In genomic region chr7:77935652-77936348, GRCh38 we compare ENCODE assay signal across 9 cellular contexts.
DNase-seq lines count a peak whose midpoint lies in the region; ATAC-seq and TF ChIP-seq lines count a peak whose summit lies in the region.
"Had no signal": no experiment of that assay in that cellular context is flagged by ENCODE, and none has a peak within 500 bp of the region (broad histone marks: within the 10 kb centered on the region; RNA-seq: fewer than 3 reads in every experiment).

No MANE protein-coding gene starts in this region.

- no peaks in the 10 kb centered on the region for H3K36me3 ChIP-seq in CD8-positive, alpha-beta T cell (ENCODE audit: insufficient read depth, low read length)
- H3K36me3 ChIP-seq: suprapubic skin had no signal

- no peaks in the 10 kb centered on the region for H3K27me3 Mint-ChIP-seq in CD8-positive, alpha-beta T cell (ENCODE audit: low read depth)
- H3K27me3 Mint-ChIP-seq in WTC11 (ENCODE audit: low read depth) (no peaks in the 10 kb centered on the region), mesothelial cell of epicardium (ENCODE audit: low read depth) (no peaks in the 10 kb centered on the region)

- H3K36me3 Mint-ChIP-seq in CD8-positive, alpha-beta T cell: peaks cover 6% of the 10 kb centered on the region
- H3K36me3 Mint-ChIP-seq in WTC11 (no peaks in the 10 kb centered on the region; the same call in 1 of the 2 replicates), mesothelial cell of epicardium (peaks cover 6% of the 10 kb centered on the region)

- H3K4me1 ChIP-seq in CD8-positive, alpha-beta T cell (ENCODE audit: insufficient read depth, low read length): no peaks in the 10 kb centered on the region
- H3K4me1 ChIP-seq: suprapubic skin had no signal

- H3K27me3 ChIP-seq in CD8-positive, alpha-beta T cell (ENCODE audit: insufficient read depth, low read length): no peaks in the 10 kb centered on the region
- H3K27me3 ChIP-seq: suprapubic skin had no signal

- intact Hi-C loops in CD8-positive, alpha-beta T cell (cut with DNase I, micrococcal nuclease): loop anchor here (5.0 to 10.0 kb wide), 3 partner anchors 141 to 278 kb away; partner anchors contain the start of genes PHTF2 (in 1 of the 2) and TMEM60 (in 1 of the 2)

- no peaks in the 10 kb centered on the region for H3K9me3 ChIP-seq in CD8-positive, alpha-beta T cell (ENCODE audit: low read length)
- H3K9me3 ChIP-seq: suprapubic skin had no signal

- CTCF ChIA-PET in CD8-positive, alpha-beta T cell (lab: Charles Lee): interaction anchor here (1.0 to 2.1 kb wide), 2 partner anchors 278 to 284 kb away, joined by 4 to 8 read pairs; no protein-coding TSS in a partner anchor
- CTCF ChIA-PET in HEK293T (lab: Yijun Ruan, JAX): interaction anchor here (0.6 to 0.8 kb wide), 2 partner anchors 26 to 27 kb away, joined by 3 to 4 read pairs; no protein-coding TSS in a partner anchor
- CTCF ChIA-PET in WTC11 (lab: Charles Lee): interaction anchor here (0.9 to 2.1 kb wide), 5 partner anchors 9 to 104 kb away, joined by 4 to 5 read pairs (median 4); no protein-coding TSS in a partner anchor

- in situ Hi-C loops in G401 (cut with HindIII; ENCODE audit: low sequenced_read_pairs): no loop called here

- no peak for TF ChIP-seq CTCF in CD8-positive, alpha-beta T cell (IDR thresholded peaks at IDR 0.05)
- no peak for TF ChIP-seq CTCF in WTC11 (IDR thresholded peaks at IDR 0.05)
- TF ChIP-seq CTCF in mesothelial cell of epicardium (IDR thresholded peaks at IDR 0.05; ENCODE audit: unreplicated experiment): peak; percentile 74

- no peak for ATAC-seq in CD8-positive, alpha-beta T cell
- ATAC-seq in WTC11 (no peak), HG02588 (IDR thresholded peaks at IDR 0.05; ENCODE audit: unreplicated experiment) (no peak), HG03520 (IDR thresholded peaks at IDR 0.05; ENCODE audit: unreplicated experiment) (no peak)

- POLR2A ChIA-PET in CD8-positive, alpha-beta T cell (lab: Charles Lee): no interaction called here
- POLR2A ChIA-PET in HEK293T (lab: Yijun Ruan, JAX) (no interaction called here), WTC11 (lab: Charles Lee) (no interaction called here)

- H3K4me1 Mint-ChIP-seq in CD8-positive, alpha-beta T cell (ENCODE audit: low read depth): peaks cover 7% of the 10 kb centered on the region
- H3K4me1 Mint-ChIP-seq in WTC11 (peaks cover 14% of the 10 kb centered on the region), mesothelial cell of epicardium (peaks cover 15% of the 10 kb centered on the region)

- H3K9me3 Mint-ChIP-seq in CD8-positive, alpha-beta T cell: no peaks in the 10 kb centered on the region
- H3K9me3 Mint-ChIP-seq in WTC11 (no peaks in the 10 kb centered on the region), mesothelial cell of epicardium (no peaks in the 10 kb centered on the region)

- peak overlapping the region; percentile 58 for H3K27ac Mint-ChIP-seq in CD8-positive, alpha-beta T cell
- H3K27ac Mint-ChIP-seq in WTC11 (0 out of 2 replicates have a peak overlapping the region, but pooled peaks have one; percentile 28), mesothelial cell of epicardium (no peak overlapping the region)

- no peak overlapping the region for H3K4me3 ChIP-seq in CD8-positive, alpha-beta T cell (ENCODE audit: low read depth, low read length)
- H3K4me3 ChIP-seq: suprapubic skin had no signal

- no peak overlapping the region for H3K27ac ChIP-seq in CD8-positive, alpha-beta T cell (ENCODE audit: low read depth, low read length)
- H3K27ac ChIP-seq: suprapubic skin had no signal

- no peak overlapping the region for H3K4me3 Mint-ChIP-seq in CD8-positive, alpha-beta T cell
- H3K4me3 Mint-ChIP-seq in WTC11 (no peak overlapping the region), mesothelial cell of epicardium (no peak overlapping the region)

- DNase-seq in CD8-positive, alpha-beta T cell: no peak
- DNase-seq in HEK293T (ENCODE audit: extremely low spot score): no peak
- DNase-seq in WTC11 (ENCODE audit: low spot score): no peak
- DNase-seq in mesothelial cell of epicardium (ENCODE audit: low spot score in 2 of 2, unreplicated experiment in 2 of 2): no peak
- no peak for DNase-seq in G401 (ENCODE audit: low spot score)
- DNase-seq: NCI-H1092 had no signal

TF ChIP-seq in HEK293T, 16 proteins besides CTCF, POLR2A, EP300 and RAD21:
- TF ChIP-seq ZNF384 (IDR thresholded peaks at IDR 0.05): peak; percentile 41; the same call in 1 of the 2 replicates
- TF ChIP-seq, protein P1, sequence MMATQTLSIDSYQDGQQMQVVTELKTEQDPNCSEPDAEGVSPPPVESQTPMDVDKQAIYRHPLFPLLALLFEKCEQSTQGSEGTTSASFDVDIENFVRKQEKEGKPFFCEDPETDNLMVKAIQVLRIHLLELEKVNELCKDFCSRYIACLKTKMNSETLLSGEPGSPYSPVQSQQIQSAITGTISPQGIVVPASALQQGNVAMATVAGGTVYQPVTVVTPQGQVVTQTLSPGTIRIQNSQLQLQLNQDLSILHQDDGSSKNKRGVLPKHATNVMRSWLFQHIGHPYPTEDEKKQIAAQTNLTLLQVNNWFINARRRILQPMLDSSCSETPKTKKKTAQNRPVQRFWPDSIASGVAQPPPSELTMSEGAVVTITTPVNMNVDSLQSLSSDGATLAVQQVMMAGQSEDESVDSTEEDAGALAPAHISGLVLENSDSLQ (IDR thresholded peaks at IDR 0.05): no peak
TF ChIP-seq in HEK293T: peak in this region for 1.

TF ChIP-seq in WTC11, 78 proteins besides CTCF, POLR2A, EP300 and RAD21 (continues in another document):
- TF ChIP-seq, protein P2, sequence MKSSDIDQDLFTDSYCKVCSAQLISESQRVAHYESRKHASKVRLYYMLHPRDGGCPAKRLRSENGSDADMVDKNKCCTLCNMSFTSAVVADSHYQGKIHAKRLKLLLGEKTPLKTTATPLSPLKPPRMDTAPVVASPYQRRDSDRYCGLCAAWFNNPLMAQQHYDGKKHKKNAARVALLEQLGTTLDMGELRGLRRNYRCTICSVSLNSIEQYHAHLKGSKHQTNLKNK (CRISPR knock-in tag; IDR thresholded peaks at IDR 0.05): no peak
- TF ChIP-seq EMX1 (CRISPR knock-in tag; IDR thresholded peaks at IDR 0.05): no peak
- TF ChIP-seq ZNF138 (CRISPR knock-in tag; conservative IDR thresholded peaks at IDR 0.05): no peak
- TF ChIP-seq ZNF532 (CRISPR knock-in tag; IDR thresholded peaks at IDR 0.05; ENCODE audit: borderline replicate concordance): no peak
- TF ChIP-seq, protein P3, sequence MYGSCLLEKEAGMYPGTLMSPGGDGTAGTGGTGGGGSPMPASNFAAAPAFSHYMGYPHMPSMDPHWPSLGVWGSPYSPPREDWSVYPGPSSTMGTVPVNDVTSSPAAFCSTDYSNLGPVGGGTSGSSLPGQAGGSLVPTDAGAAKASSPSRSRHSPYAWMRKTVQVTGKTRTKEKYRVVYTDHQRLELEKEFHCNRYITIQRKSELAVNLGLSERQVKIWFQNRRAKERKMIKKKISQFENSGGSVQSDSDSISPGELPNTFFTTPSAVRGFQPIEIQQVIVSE (CRISPR knock-in tag; IDR thresholded peaks at IDR 0.05; ENCODE audit: borderline replicate concordance): no peak
- TF ChIP-seq, protein P4, sequence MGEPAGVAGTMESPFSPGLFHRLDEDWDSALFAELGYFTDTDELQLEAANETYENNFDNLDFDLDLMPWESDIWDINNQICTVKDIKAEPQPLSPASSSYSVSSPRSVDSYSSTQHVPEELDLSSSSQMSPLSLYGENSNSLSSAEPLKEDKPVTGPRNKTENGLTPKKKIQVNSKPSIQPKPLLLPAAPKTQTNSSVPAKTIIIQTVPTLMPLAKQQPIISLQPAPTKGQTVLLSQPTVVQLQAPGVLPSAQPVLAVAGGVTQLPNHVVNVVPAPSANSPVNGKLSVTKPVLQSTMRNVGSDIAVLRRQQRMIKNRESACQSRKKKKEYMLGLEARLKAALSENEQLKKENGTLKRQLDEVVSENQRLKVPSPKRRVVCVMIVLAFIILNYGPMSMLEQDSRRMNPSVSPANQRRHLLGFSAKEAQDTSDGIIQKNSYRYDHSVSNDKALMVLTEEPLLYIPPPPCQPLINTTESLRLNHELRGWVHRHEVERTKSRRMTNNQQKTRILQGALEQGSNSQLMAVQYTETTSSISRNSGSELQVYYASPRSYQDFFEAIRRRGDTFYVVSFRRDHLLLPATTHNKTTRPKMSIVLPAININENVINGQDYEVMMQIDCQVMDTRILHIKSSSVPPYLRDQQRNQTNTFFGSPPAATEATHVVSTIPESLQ (CRISPR knock-in tag; IDR thresholded peaks at IDR 0.05): no peak
